25 cellular contexts compared by ENCODE assay signal in genomic region chr14:51455041-51455835, GRCh38.
"Had no signal": no experiment of that assay in that cellular context is flagged by ENCODE, and none has a peak within 500 bp of the region (broad histone marks: within the 10 kb centered on the region; RNA-seq: fewer than 3 reads in every experiment).

No MANE protein-coding gene starts in this region.

- H3K4me1 Mint-ChIP-seq: activated CD4-positive, alpha-beta T cell treated with anti-CD3 and anti-CD28 coated beads for 36 hours; activated naive CD8-positive, alpha-beta T cell treated with anti-CD3 and anti-CD28 coated beads, Interleukin-2, amount 10 ng/mL, durations not matched to agents 7 days and 5 days; IgD-negative memory B cell; T-cell had no signal

- ATAC-seq: activated CD4-positive, alpha-beta T cell treated with anti-CD3 and anti-CD28 coated beads for 36 hours; activated CD8-positive, alpha-beta T cell treated with anti-CD3 and anti-CD28 coated beads for 36 hours; T-cell had no signal

- H3K27ac ChIP-seq: ascending aorta, cardiac muscle cell, Peyer's patch, WERI-Rb-1 had no signal

- FAIRE-seq: TTC549 had no signal

- H3K27me3 ChIP-seq: ascending aorta, cardiac muscle cell, Peyer's patch had no signal

- H3K4me3 ChIP-seq: ascending aorta, cardiac muscle cell, Peyer's patch had no signal

- H3K36me3 ChIP-seq: ascending aorta, cardiac muscle cell, Peyer's patch, WERI-Rb-1 had no signal

- H3K36me3 Mint-ChIP-seq: activated naive CD8-positive, alpha-beta T cell treated with anti-CD3 and anti-CD28 coated beads, Interleukin-2, amount 10 ng/mL, durations not matched to agents 7 days and 5 days; brain; T-cell had no signal

- H3K9me3 Mint-ChIP-seq: activated CD8-positive, alpha-beta T cell treated with anti-CD3 and anti-CD28 coated beads for 36 hours; T-cell had no signal

- H3K4me1 ChIP-seq: ascending aorta, Peyer's patch had no signal

- H3K4me3 Mint-ChIP-seq: activated CD4-positive, alpha-beta T cell treated with anti-CD3 and anti-CD28 coated beads for 36 hours; activated CD8-positive, alpha-beta T cell treated with anti-CD3 and anti-CD28 coated beads for 36 hours; activated naive CD8-positive, alpha-beta T cell treated with anti-CD3 and anti-CD28 coated beads, Interleukin-2, amount 10 ng/mL, durations not matched to agents 7 days and 5 days; brain; IgD-negative memory B cell; T-cell had no signal

- H3K9me3 ChIP-seq: ascending aorta, Peyer's patch had no signal

- DNase-seq: activated CD4-positive, alpha-beta T cell treated with anti-CD3 and anti-CD28 coated beads for 36 hours; activated CD4-positive, alpha-beta T cell treated with anti-CD3 and anti-CD28 coated beads, Interleukin-2, amount 50 U/mL, for 1 hour; activated CD8-positive, alpha-beta memory T cell treated with anti-CD3 and anti-CD28 coated beads, Interleukin-2, amount 50 U/mL, for 4 hours; activated CD8-positive, alpha-beta T cell treated with anti-CD3 and anti-CD28 coated beads for 36 hours; activated naive CD4-positive, alpha-beta T cell treated with anti-CD3 and anti-CD28 coated beads, Interleukin-2, amount 50 U/mL, for 16 hours; activated naive CD8-positive, alpha-beta T cell treated with anti-CD3 and anti-CD28 coated beads, Interleukin-2, amount 10 ng/mL, durations not matched to agents 7 days and 5 days; KG1; NCI-H1105 treated with DMSO at 0.1 percent for 48 hours; NCI-H1436 treated with DMSO at 0.1 percent for 48 hours; NCI-H187; NCI-H2081 treated with DMSO at 0.1 percent for 48 hours; NCI-H226; NCI-H526; NCI-H774; Peyer's patch; SHP77 treated with DMSO at 0.1 percent for 48 hours; T-cell; T-helper 2 cell; T1000; WERI-Rb-1 had no signal
